ENCODE assay signal across 13 cellular contexts in the genomic region with DNA sequence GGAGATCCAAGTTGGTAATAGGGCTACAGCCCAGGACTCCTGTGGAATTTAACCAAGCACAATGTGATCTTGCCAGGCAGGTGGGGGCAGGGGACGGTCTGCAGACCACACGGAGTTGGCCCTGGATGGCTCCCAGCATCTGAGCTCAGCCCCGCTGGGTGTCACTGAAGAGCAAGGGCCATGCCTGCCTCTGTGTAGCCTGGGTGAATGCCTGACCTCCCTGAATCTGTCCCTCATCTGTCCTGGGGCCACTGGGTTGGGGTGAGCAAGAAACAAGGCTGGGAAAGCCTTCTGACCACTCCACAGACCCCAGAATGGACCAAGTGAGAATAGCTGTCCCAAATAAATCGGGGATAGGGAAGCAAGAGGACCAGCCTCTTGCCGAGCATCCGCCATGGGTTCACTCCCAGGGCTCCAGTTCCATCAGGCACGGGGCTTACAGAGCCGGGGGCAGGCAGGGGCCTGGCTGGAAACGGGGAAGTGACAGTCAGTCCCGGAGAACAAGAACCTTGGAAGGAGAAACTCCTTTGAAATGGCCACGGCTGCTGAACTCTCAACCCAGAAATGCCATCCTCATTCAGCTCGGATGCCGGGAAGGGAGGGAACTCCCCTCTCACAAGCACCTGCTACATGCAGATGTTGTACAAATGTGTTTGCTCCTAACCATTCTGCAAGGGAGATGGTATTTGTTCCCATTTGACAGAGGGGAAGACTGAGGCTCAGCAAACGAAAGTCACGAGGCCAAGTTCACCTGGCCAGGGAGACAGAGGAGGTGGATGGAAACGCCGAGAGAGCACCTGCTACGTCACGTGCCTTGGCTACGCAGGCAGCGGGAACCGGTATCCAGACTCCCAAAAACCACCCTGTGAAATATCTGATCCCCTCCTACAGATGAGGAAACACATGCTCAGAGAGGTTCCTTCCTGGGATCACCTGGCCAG. TPM values are rescaled to one million over a fixed set of nuclear protein-coding genes. Genes with fewer than 3 reads are reported as not detected.
DNase-seq lines count a peak whose midpoint lies in the region; ATAC-seq and TF ChIP-seq lines count a peak whose summit lies in the region.
"Had no signal": no experiment of that assay in that cellular context is flagged by ENCODE, and none has a peak within 500 bp of the region (broad histone marks: within the 10 kb centered on the region; RNA-seq: fewer than 3 reads in every experiment).

No MANE protein-coding gene starts in this region.

- no peaks in the 10 kb centered on the region for H3K9me3 ChIP-seq in upper lobe of right lung
- H3K9me3 ChIP-seq: esophagus muscularis mucosa, tibial nerve had no signal

- intact Hi-C loops in upper lobe of right lung (cut with DNase I) = loop anchor here (10.0 kb wide), 2 partner anchors 260 to 310 kb away; no protein-coding TSS in a partner anchor

- DNase-seq in activated naive CD8-positive, alpha-beta T cell treated with anti-CD3 and anti-CD28 coated beads, Interleukin-2, amount 10 ng/mL, durations not matched to agents 7 days and 5 days = peak; percentile 14
- no peak for DNase-seq in activated naive CD8-positive, alpha-beta T cell treated with anti-CD3 and anti-CD28 coated beads for 36 hours
- DNase-seq in islet precursor cell = peak; percentile 59
- DNase-seq in upper lobe of right lung = peak; percentile 37
- DNase-seq in NCI-H2029 treated with DMSO at 0.1 percent for 48 hours (lab: John Stamatoyannopoulos, UW) = no peak
- DNase-seq in GM20000 (ENCODE audit: low spot score) = no peak
- no peak for DNase-seq in activated T-cell treated with anti-CD3 and anti-CD28 coated beads, Interleukin-2, amount 50 U/mL, for 48 hours
- DNase-seq: activated gamma-delta T cell had no signal

- no peak overlapping the region for H3K4me3 Mint-ChIP-seq in activated naive CD8-positive, alpha-beta T cell treated with anti-CD3 and anti-CD28 coated beads, Interleukin-2, amount 10 ng/mL, durations not matched to agents 7 days and 5 days
- no peak overlapping the region for H3K4me3 Mint-ChIP-seq in activated naive CD8-positive, alpha-beta T cell treated with anti-CD3 and anti-CD28 coated beads for 36 hours
- H3K4me3 Mint-ChIP-seq: IgD-negative memory B cell had no signal

- no peaks in the 10 kb centered on the region for H3K27me3 ChIP-seq in upper lobe of right lung
- H3K27me3 ChIP-seq: esophagus muscularis mucosa, tibial nerve had no signal

- H3K36me3 ChIP-seq in upper lobe of right lung = no peaks in the 10 kb centered on the region
- H3K36me3 ChIP-seq: esophagus muscularis mucosa had no signal

- H3K27me3 Mint-ChIP-seq in activated naive CD8-positive, alpha-beta T cell treated with anti-CD3 and anti-CD28 coated beads, Interleukin-2, amount 10 ng/mL, durations not matched to agents 7 days and 5 days = peaks cover 2% of the 10 kb centered on the region
- H3K27me3 Mint-ChIP-seq in activated naive CD8-positive, alpha-beta T cell treated with anti-CD3 and anti-CD28 coated beads for 36 hours = no peaks in the 10 kb centered on the region
- H3K27me3 Mint-ChIP-seq: IgD-negative memory B cell had no signal

- H3K4me1 Mint-ChIP-seq in activated naive CD8-positive, alpha-beta T cell treated with anti-CD3 and anti-CD28 coated beads, Interleukin-2, amount 10 ng/mL, durations not matched to agents 7 days and 5 days = peaks cover 4% of the 10 kb centered on the region
- H3K4me1 Mint-ChIP-seq in activated naive CD8-positive, alpha-beta T cell treated with anti-CD3 and anti-CD28 coated beads for 36 hours = no peaks in the 10 kb centered on the region

- no peak overlapping the region for H3K27ac Mint-ChIP-seq in activated naive CD8-positive, alpha-beta T cell treated with anti-CD3 and anti-CD28 coated beads, Interleukin-2, amount 10 ng/mL, durations not matched to agents 7 days and 5 days
- H3K27ac Mint-ChIP-seq in activated naive CD8-positive, alpha-beta T cell treated with anti-CD3 and anti-CD28 coated beads for 36 hours = no peak overlapping the region
- H3K27ac Mint-ChIP-seq: IgD-negative memory B cell had no signal

- POLR2A ChIA-PET in activated naive CD8-positive, alpha-beta T cell treated with anti-CD3 and anti-CD28 coated beads, Interleukin-2, amount 10 ng/mL, durations not matched to agents 7 days and 5 days (lab: Charles Lee) = interaction anchor here (0.9 kb wide), 1 partner anchor 432 kb away, joined by 3 read pairs; no protein-coding TSS in a partner anchor

- no peak overlapping the region for H3K27ac ChIP-seq in upper lobe of right lung
- H3K27ac ChIP-seq: 22Rv1, esophagus muscularis mucosa, tibial nerve had no signal

- ATAC-seq in activated naive CD8-positive, alpha-beta T cell treated with anti-CD3 and anti-CD28 coated beads, Interleukin-2, amount 10 ng/mL, durations not matched to agents 7 days and 5 days (ENCODE audit: low read depth) = no peak
- ATAC-seq in SK-N-SH treated with all-trans-retinoic acid at 6 μM for 48 hours = 0 out of 3 replicates have a peak, but pooled peaks have one; percentile 9
- ATAC-seq in upper lobe of right lung = no peak

- no peaks in the 10 kb centered on the region for H3K4me1 ChIP-seq in upper lobe of right lung

- H3K4me3 ChIP-seq in upper lobe of right lung = no peak overlapping the region
- H3K4me3 ChIP-seq: esophagus muscularis mucosa, tibial nerve had no signal

- no peaks in the 10 kb centered on the region for H3K9me3 Mint-ChIP-seq in activated naive CD8-positive, alpha-beta T cell treated with anti-CD3 and anti-CD28 coated beads, Interleukin-2, amount 10 ng/mL, durations not matched to agents 7 days and 5 days
- no peaks in the 10 kb centered on the region for H3K9me3 Mint-ChIP-seq in activated naive CD8-positive, alpha-beta T cell treated with anti-CD3 and anti-CD28 coated beads for 36 hours
- H3K9me3 Mint-ChIP-seq: IgD-negative memory B cell had no signal

- no peaks in the 10 kb centered on the region for H3K36me3 Mint-ChIP-seq in activated naive CD8-positive, alpha-beta T cell treated with anti-CD3 and anti-CD28 coated beads, Interleukin-2, amount 10 ng/mL, durations not matched to agents 7 days and 5 days
- no peaks in the 10 kb centered on the region for H3K36me3 Mint-ChIP-seq in activated naive CD8-positive, alpha-beta T cell treated with anti-CD3 and anti-CD28 coated beads for 36 hours
- H3K36me3 Mint-ChIP-seq: IgD-negative memory B cell had no signal

- no peak for TF ChIP-seq CTCF in upper lobe of right lung (IDR thresholded peaks at IDR 0.05)
- no peak for TF ChIP-seq CTCF in GM20000 (IDR thresholded peaks at IDR 0.05; ENCODE audit: extremely low read depth, missing control alignments)

TF ChIP-seq in SK-N-SH treated with all-trans-retinoic acid at 6 μM for 48 hours, 23 proteins besides CTCF, POLR2A, EP300 and RAD21:
- TF ChIP-seq PPARA (CRISPR knock-in tag; IDR thresholded peaks at IDR 0.05; ENCODE audit: borderline replicate concordance) (no peak), OSR1 (CRISPR knock-in tag; IDR thresholded peaks at IDR 0.05) (no peak), ZFP3 (CRISPR knock-in tag; IDR thresholded peaks at IDR 0.05) (no peak), CSRNP3 (CRISPR knock-in tag; IDR thresholded peaks at IDR 0.05) (no peak), ZC3H10 (CRISPR knock-in tag; IDR thresholded peaks at IDR 0.05) (no peak), PATZ1 (CRISPR knock-in tag; IDR thresholded peaks at IDR 0.05; ENCODE audit: borderline replicate concordance) (no peak)

RNA-seq across cellular contexts. Expression of gene RMI2, which starts 50.0 kb away (rescaled TPM):
- 10 to 100 TPM; 89.8 to 93.0 TPM for total RNA-seq in activated naive CD8-positive, alpha-beta T cell treated with anti-CD3 and anti-CD28 coated beads, Interleukin-2, amount 10 ng/mL, durations not matched to agents 7 days and 5 days
- total RNA-seq in activated naive CD8-positive, alpha-beta T cell treated with anti-CD3 and anti-CD28 coated beads for 36 hours = 10 to 100 TPM; 50.1 to 56.1 TPM
- total RNA-seq in upper lobe of right lung = 1.2 TPM

Comparison
In these comparisons a context has a peak if more than half of its experiments do, and no peak if none do; other contexts are left out.
1. DNase-seq: peak in activated naive CD8-positive, alpha-beta T cell treated with anti-CD3 and anti-CD28 coated beads, Interleukin-2, amount 10 ng/mL, durations not matched to agents 7 days and 5 days (single experiment), islet precursor cell (single experiment) and upper lobe of right lung (single experiment); none in activated naive CD8-positive, alpha-beta T cell treated with anti-CD3 and anti-CD28 coated beads for 36 hours (single experiment), NCI-H2029 treated with DMSO at 0.1 percent for 48 hours (single experiment), GM20000 (single experiment) and activated T-cell treated with anti-CD3 and anti-CD28 coated beads, Interleukin-2, amount 50 U/mL, for 48 hours (0 of 2).
2. RNA of gene RMI2, which starts 50.0 kb away (total RNA-seq): 89.8 to 93.0 TPM in activated naive CD8-positive, alpha-beta T cell treated with anti-CD3 and anti-CD28 coated beads, Interleukin-2, amount 10 ng/mL, durations not matched to agents 7 days and 5 days and 50.1 to 56.1 TPM in activated naive CD8-positive, alpha-beta T cell treated with anti-CD3 and anti-CD28 coated beads for 36 hours; 1.2 TPM in upper lobe of right lung (single experiment); every median in the first group is over 10 times any median in the second.